In the genomic region with DNA sequence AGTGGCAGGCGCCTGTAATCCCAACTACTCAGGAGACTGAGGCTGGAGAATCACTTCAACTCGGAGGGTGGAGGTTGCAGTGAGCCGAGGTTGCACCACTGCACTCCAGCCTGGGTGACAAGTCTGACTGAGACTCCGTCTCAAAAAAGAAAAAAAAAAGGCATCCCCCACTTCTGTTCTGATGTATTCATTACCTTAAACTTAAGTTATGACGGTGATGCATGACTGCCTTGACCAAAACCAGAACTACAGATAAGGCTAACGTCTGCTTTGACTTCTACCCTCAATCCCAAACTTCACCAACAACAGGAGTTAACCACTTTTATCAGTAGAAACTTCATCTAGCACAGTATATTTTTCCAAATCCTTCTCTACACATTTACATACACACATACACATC, we compare ENCODE assay signal across 38 cellular contexts. TPM values are rescaled to one million over a fixed set of nuclear protein-coding genes. Genes with fewer than 3 reads are reported as not detected.
"Had no signal": no experiment of that assay in that cellular context is flagged by ENCODE, and none has a peak within 500 bp of the region (broad histone marks: within the 10 kb centered on the region; RNA-seq: fewer than 3 reads in every experiment).

No MANE protein-coding gene starts in this region.

- DNase-seq: activated B cell treated with CpG ODN at 0.5 μM for 24 hours; activated CD4-positive, alpha-beta memory T cell treated with anti-CD3 and anti-CD28 coated beads for 36 hours; activated CD4-positive, alpha-beta T cell treated with anti-CD3 and anti-CD28 coated beads for 4 hours; activated CD4-positive, alpha-beta T cell treated with anti-CD3 and anti-CD28 coated beads, Interleukin-2, amount 10 ng/mL, durations not matched to agents 24 days and 14 days; activated CD4-positive, alpha-beta T cell treated with anti-CD3 and anti-CD28 coated beads, Interleukin-2, amount 50 U/mL, for 1 hour; activated CD4-positive, alpha-beta T cell treated with anti-CD3 and anti-CD28 coated beads, Interleukin-2, amount 50 U/mL, for 4 hours; activated CD4-positive, CD25-positive, alpha-beta regulatory T cell treated with anti-CD3 and anti-CD28 coated beads, Interleukin-2, amount 50 U/mL, for 72 hours; activated CD8-positive, alpha-beta memory T cell treated with anti-CD3 and anti-CD28 coated beads, Interleukin-2, amount 50 U/mL, for 4 hours; activated CD8-positive, alpha-beta T cell treated with anti-CD3 and anti-CD28 coated beads for 36 hours; activated gamma-delta T cell treated with Interleukin-2 at 50 U/mL for 16 hours; activated naive CD4-positive, alpha-beta T cell; activated naive CD4-positive, alpha-beta T cell treated with anti-CD3 and anti-CD28 coated beads for 36 hours; activated naive CD4-positive, alpha-beta T cell treated with anti-CD3 and anti-CD28 coated beads, Interleukin-2, amount 50 U/mL, for 16 hours; activated naive CD8-positive, alpha-beta T cell treated with anti-CD3 and anti-CD28 coated beads for 36 hours; activated T-cell treated with anti-CD3 and anti-CD28 coated beads for 4 hours; activated T-cell treated with anti-CD3 and anti-CD28 coated beads, Interleukin-2, amount 50 U/mL, for 1 hour; activated T-cell treated with anti-CD3 and anti-CD28 coated beads, Interleukin-2, amount 50 U/mL, for 4 hours; activated T-cell treated with anti-CD3 and anti-CD28 coated beads, Interleukin-2, amount 50 U/mL, for 72 hours; adrenal gland; amniotic stem cell; aorta; body of pancreas; brain microvascular endothelial cell; central memory CD4-positive, alpha-beta T cell; T-helper 1 cell; T-helper 2 cell; T-helper 9 cell had no signal

- H3K36me3 Mint-ChIP-seq: activated CD4-positive, alpha-beta memory T cell treated with anti-CD3 and anti-CD28 coated beads for 36 hours; activated naive CD4-positive, alpha-beta T cell treated with anti-CD3 and anti-CD28 coated beads, Interleukin-2, amount 50 U/mL, for 72 hours; activated naive CD8-positive, alpha-beta T cell treated with anti-CD3 and anti-CD28 coated beads for 36 hours had no signal

- H3K9me3 ChIP-seq: adrenal gland, body of pancreas, breast epithelium had no signal

- H3K36me3 ChIP-seq: adrenal gland, brain microvascular endothelial cell, breast epithelium had no signal

- ATAC-seq: activated CD8-positive, alpha-beta T cell treated with anti-CD3 and anti-CD28 coated beads for 36 hours; activated naive CD4-positive, alpha-beta T cell treated with anti-CD3 and anti-CD28 coated beads, Interleukin-2, amount 50 U/mL, for 72 hours; activated T-cell treated with anti-CD3 and anti-CD28 coated beads, Interleukin-2, amount 50 U/mL, for 4 hours; activated T-cell treated with anti-CD3 and anti-CD28 coated beads, Interleukin-2, amount 50 U/mL, for 72 hours; activated T-helper 17 cell treated with anti-CD3 and anti-CD28 coated beads, Interleukin-2, amount 50 U/mL, for 72 hours; body of pancreas had no signal

- H3K27ac ChIP-seq: adrenal gland, body of pancreas, brain microvascular endothelial cell, breast epithelium, VCaP had no signal

- H3K27me3 Mint-ChIP-seq: activated B cell treated with CpG ODN at 0.5 μM for 24 hours had no signal

- H3K9me3 Mint-ChIP-seq: activated B cell treated with CpG ODN at 0.5 μM for 24 hours; activated CD4-positive, alpha-beta memory T cell treated with anti-CD3 and anti-CD28 coated beads for 36 hours; activated CD4-positive, alpha-beta T cell treated with anti-CD3 and anti-CD28 coated beads, Interleukin-2, amount 10 ng/mL, durations not matched to agents 24 days and 14 days; activated CD8-positive, alpha-beta T cell treated with anti-CD3 and anti-CD28 coated beads for 36 hours; activated naive CD4-positive, alpha-beta T cell treated with anti-CD3 and anti-CD28 coated beads for 36 hours; activated naive CD4-positive, alpha-beta T cell treated with anti-CD3 and anti-CD28 coated beads, Interleukin-2, amount 50 U/mL, for 72 hours; activated naive CD8-positive, alpha-beta T cell treated with anti-CD3 and anti-CD28 coated beads for 36 hours; activated T-cell treated with anti-CD3 and anti-CD28 coated beads, Interleukin-2, amount 50 U/mL, for 4 hours; activated T-cell treated with anti-CD3 and anti-CD28 coated beads, Interleukin-2, amount 50 U/mL, for 72 hours; activated T-helper 1 cell treated with anti-CD3 and anti-CD28 coated beads, Interleukin-12 subunit alpha, Interleukin-12 subunit beta, Interleukin-2, Interleukin-4 antibody, amounts not matched to agents 30 ng/mL and 10 ng/mL and 1 ng/mL, durations not matched to agents 14 hours and 24 hours and 36 hours; activated T-helper 17 cell treated with anti-CD3 and anti-CD28 coated beads, Interleukin-2, amount 50 U/mL, for 72 hours; T-helper 1 cell treated with Interleukin-12 subunit alpha and Interleukin-12 subunit beta and Interleukin-4 antibody, amounts not matched to agents 30 μg/mL and 1 μg/mL, for 36 hours; T-helper 2 cell treated with Interferon-gamma antibody and Interleukin-4, amounts not matched to agents 5 μg/mL and 100 μg/mL, for 36 hours had no signal

- H3K27me3 ChIP-seq: body of pancreas, brain microvascular endothelial cell had no signal

- H3K4me3 ChIP-seq: adrenal gland, body of pancreas, breast epithelium had no signal

- H3K27ac Mint-ChIP-seq: activated B cell treated with CpG ODN at 0.5 μM for 24 hours; activated CD4-positive, alpha-beta memory T cell treated with anti-CD3 and anti-CD28 coated beads for 36 hours; activated CD4-positive, alpha-beta T cell treated with anti-CD3 and anti-CD28 coated beads, Interleukin-2, amount 10 ng/mL, durations not matched to agents 24 days and 14 days; activated CD8-positive, alpha-beta T cell treated with anti-CD3 and anti-CD28 coated beads for 36 hours; activated naive CD4-positive, alpha-beta T cell treated with anti-CD3 and anti-CD28 coated beads for 36 hours; activated naive CD4-positive, alpha-beta T cell treated with anti-CD3 and anti-CD28 coated beads, Interleukin-2, amount 50 U/mL, for 72 hours; activated naive CD8-positive, alpha-beta T cell treated with anti-CD3 and anti-CD28 coated beads for 36 hours; activated T-cell treated with anti-CD3 and anti-CD28 coated beads, Interleukin-2, amount 50 U/mL, for 72 hours; activated T-helper 1 cell treated with anti-CD3 and anti-CD28 coated beads, Interleukin-12 subunit alpha, Interleukin-12 subunit beta, Interleukin-2, Interleukin-4 antibody, amounts not matched to agents 30 ng/mL and 10 ng/mL and 1 ng/mL, durations not matched to agents 14 hours and 24 hours and 36 hours; activated T-helper 17 cell treated with anti-CD3 and anti-CD28 coated beads, Interleukin-2, amount 50 U/mL, for 72 hours; T-helper 1 cell treated with Interleukin-12 subunit alpha and Interleukin-12 subunit beta and Interleukin-4 antibody, amounts not matched to agents 30 μg/mL and 1 μg/mL, for 36 hours; T-helper 2 cell treated with Interferon-gamma antibody and Interleukin-4, amounts not matched to agents 5 μg/mL and 100 μg/mL, for 36 hours had no signal

- H3K4me1 ChIP-seq: adrenal gland, body of pancreas, breast epithelium had no signal

- H3K4me3 Mint-ChIP-seq: activated B cell treated with CpG ODN at 0.5 μM for 24 hours; activated CD4-positive, alpha-beta memory T cell treated with anti-CD3 and anti-CD28 coated beads for 36 hours; activated CD4-positive, alpha-beta T cell treated with anti-CD3 and anti-CD28 coated beads, Interleukin-2, amount 10 ng/mL, durations not matched to agents 24 days and 14 days; activated CD8-positive, alpha-beta T cell treated with anti-CD3 and anti-CD28 coated beads for 36 hours; activated naive CD4-positive, alpha-beta T cell treated with anti-CD3 and anti-CD28 coated beads for 36 hours; activated naive CD8-positive, alpha-beta T cell treated with anti-CD3 and anti-CD28 coated beads for 36 hours; activated T-cell treated with anti-CD3 and anti-CD28 coated beads, Interleukin-2, amount 50 U/mL, for 4 hours; activated T-cell treated with anti-CD3 and anti-CD28 coated beads, Interleukin-2, amount 50 U/mL, for 72 hours; activated T-helper 1 cell treated with anti-CD3 and anti-CD28 coated beads, Interleukin-12 subunit alpha, Interleukin-12 subunit beta, Interleukin-2, Interleukin-4 antibody, amounts not matched to agents 30 ng/mL and 10 ng/mL and 1 ng/mL, durations not matched to agents 14 hours and 24 hours and 36 hours; activated T-helper 17 cell treated with anti-CD3 and anti-CD28 coated beads, Interleukin-2, amount 50 U/mL, for 72 hours; T-helper 1 cell treated with Interleukin-12 subunit alpha and Interleukin-12 subunit beta and Interleukin-4 antibody, amounts not matched to agents 30 μg/mL and 1 μg/mL, for 36 hours; T-helper 2 cell treated with Interferon-gamma antibody and Interleukin-4, amounts not matched to agents 5 μg/mL and 100 μg/mL, for 36 hours had no signal

- H3K4me1 Mint-ChIP-seq: activated CD4-positive, alpha-beta T cell treated with anti-CD3 and anti-CD28 coated beads, Interleukin-2, amount 10 ng/mL, durations not matched to agents 24 days and 14 days; activated naive CD8-positive, alpha-beta T cell treated with anti-CD3 and anti-CD28 coated beads for 36 hours; activated T-helper 17 cell treated with anti-CD3 and anti-CD28 coated beads, Interleukin-2, amount 50 U/mL, for 72 hours had no signal

RNA-seq across cellular contexts. Expression of gene HTR3A, which starts 9.9 kb away (rescaled TPM):
- total RNA-seq: activated CD4-positive, alpha-beta memory T cell treated with anti-CD3 and anti-CD28 coated beads for 36 hours; activated CD4-positive, alpha-beta T cell treated with anti-CD3 and anti-CD28 coated beads, Interleukin-2, amount 10 ng/mL, durations not matched to agents 24 days and 14 days; activated CD8-positive, alpha-beta memory T cell treated with anti-CD3 and anti-CD28 coated beads for 36 hours; activated CD8-positive, alpha-beta T cell treated with anti-CD3 and anti-CD28 coated beads for 36 hours; activated naive CD4-positive, alpha-beta T cell treated with anti-CD3 and anti-CD28 coated beads for 36 hours; activated naive CD4-positive, alpha-beta T cell treated with anti-CD3 and anti-CD28 coated beads, Interleukin-2, amount 50 U/mL, for 72 hours; activated naive CD8-positive, alpha-beta T cell treated with anti-CD3 and anti-CD28 coated beads for 36 hours; activated T-cell treated with anti-CD3 and anti-CD28 coated beads, Interleukin-2, amount 50 U/mL, for 4 hours; activated T-cell treated with anti-CD3 and anti-CD28 coated beads, Interleukin-2, amount 50 U/mL, for 72 hours; activated T-helper 1 cell treated with anti-CD3 and anti-CD28 coated beads, Interleukin-12 subunit alpha, Interleukin-12 subunit beta, Interleukin-2, Interleukin-4 antibody, amounts not matched to agents 30 ng/mL and 10 ng/mL and 1 ng/mL, durations not matched to agents 14 hours and 24 hours and 36 hours; activated T-helper 17 cell treated with anti-CD3 and anti-CD28 coated beads, Interleukin-2, amount 50 U/mL, for 72 hours; aorta; astrocyte; cardiac septum; cerebellum had no signal
